Comparison of ENCODE assay signal across 35 cellular contexts in the genomic region with DNA sequence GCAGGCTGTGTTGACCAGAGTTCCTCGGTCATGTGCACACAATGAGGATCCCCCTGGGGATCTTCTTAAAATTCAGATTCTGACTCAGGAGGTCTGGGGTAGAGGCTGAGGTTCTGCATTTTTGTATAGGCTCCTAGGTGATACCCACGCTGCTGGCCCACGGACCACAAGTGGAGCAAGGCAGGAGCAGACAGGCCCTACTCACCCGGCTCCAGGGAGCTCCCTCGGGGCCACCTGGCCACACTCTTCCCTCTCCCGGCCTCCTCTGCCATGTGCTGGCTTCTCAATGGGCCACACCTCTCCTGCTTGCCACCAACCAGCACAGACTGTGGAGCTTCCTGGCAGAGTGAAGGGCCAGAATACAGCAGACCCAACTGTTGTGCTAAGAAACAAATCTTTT. TPM values are rescaled to one million over a fixed set of nuclear protein-coding genes. Genes with fewer than 3 reads are reported as not detected.
"Had no signal": no experiment of that assay in that cellular context is flagged by ENCODE, and none has a peak within 500 bp of the region (broad histone marks: within the 10 kb centered on the region; RNA-seq: fewer than 3 reads in every experiment).

No MANE protein-coding gene starts in this region.

- ATAC-seq: activated CD4-positive, alpha-beta T cell treated with anti-CD3 and anti-CD28 coated beads for 36 hours; activated CD8-positive, alpha-beta memory T cell treated with anti-CD3 and anti-CD28 coated beads, Interleukin-2, amount 10 ng/mL, durations not matched to agents 7 days and 5 days; activated CD8-positive, alpha-beta T cell treated with anti-CD3 and anti-CD28 coated beads, Interleukin-2, amount 10 ng/mL, durations not matched to agents 7 days and 5 days; activated T-helper 17 cell treated with anti-CD3 and anti-CD28 coated beads, Interleukin-2, amount 50 U/mL, for 72 hours; body of pancreas; gastroesophageal sphincter; heart right ventricle had no signal

- H3K27ac Mint-ChIP-seq: activated CD4-positive, alpha-beta memory T cell treated with anti-CD3 and anti-CD28 coated beads for 36 hours; activated CD4-positive, alpha-beta T cell treated with anti-CD3 and anti-CD28 coated beads for 36 hours; activated CD4-positive, alpha-beta T cell treated with anti-CD3 and anti-CD28 coated beads, Interleukin-2, amount 10 ng/mL, durations not matched to agents 24 days and 14 days; activated CD8-positive, alpha-beta memory T cell treated with anti-CD3 and anti-CD28 coated beads, Interleukin-2, amount 10 ng/mL, durations not matched to agents 7 days and 5 days; activated CD8-positive, alpha-beta T cell treated with anti-CD3 and anti-CD28 coated beads, Interleukin-2, amount 10 ng/mL, durations not matched to agents 7 days and 5 days; activated T-helper 17 cell treated with anti-CD3 and anti-CD28 coated beads, Interleukin-2, amount 50 U/mL, for 72 hours had no signal

- H3K36me3 ChIP-seq: adrenal gland, colonic mucosa, esophagus squamous epithelium, gastroesophageal sphincter, heart right ventricle had no signal

- H3K4me3 Mint-ChIP-seq: activated CD4-positive, alpha-beta memory T cell treated with anti-CD3 and anti-CD28 coated beads for 36 hours; activated CD4-positive, alpha-beta T cell treated with anti-CD3 and anti-CD28 coated beads for 36 hours; activated CD4-positive, alpha-beta T cell treated with anti-CD3 and anti-CD28 coated beads, Interleukin-2, amount 10 ng/mL, durations not matched to agents 24 days and 14 days; activated CD8-positive, alpha-beta memory T cell treated with anti-CD3 and anti-CD28 coated beads, Interleukin-2, amount 10 ng/mL, durations not matched to agents 7 days and 5 days; activated CD8-positive, alpha-beta T cell treated with anti-CD3 and anti-CD28 coated beads, Interleukin-2, amount 10 ng/mL, durations not matched to agents 7 days and 5 days; activated naive CD4-positive, alpha-beta T cell treated with anti-CD3 and anti-CD28 coated beads, Interleukin-2, amount 50 U/mL, for 24 hours; activated T-helper 17 cell treated with anti-CD3 and anti-CD28 coated beads, Interleukin-2, amount 50 U/mL, for 72 hours had no signal

- H3K9me3 ChIP-seq: adrenal gland, body of pancreas, colonic mucosa, esophagus squamous epithelium, gastroesophageal sphincter, heart right ventricle had no signal

- H3K4me1 ChIP-seq: colonic mucosa had no signal

- DNase-seq: activated CD4-positive, alpha-beta memory T cell treated with anti-CD3 and anti-CD28 coated beads for 36 hours; activated CD4-positive, alpha-beta T cell treated with anti-CD3 and anti-CD28 coated beads for 36 hours; activated CD4-positive, alpha-beta T cell treated with anti-CD3 and anti-CD28 coated beads, Interleukin-2, amount 10 ng/mL, durations not matched to agents 24 days and 14 days; activated CD4-positive, CD25-positive, alpha-beta regulatory T cell; activated CD4-positive, CD25-positive, alpha-beta regulatory T cell treated with anti-CD3 and anti-CD28 coated beads, Interleukin-2, amount 50 U/mL, for 72 hours; activated CD8-positive, alpha-beta memory T cell treated with anti-CD3 and anti-CD28 coated beads, Interleukin-2, amount 10 ng/mL, durations not matched to agents 7 days and 5 days; activated CD8-positive, alpha-beta memory T cell treated with anti-CD3 and anti-CD28 coated beads, Interleukin-2, amount 50 U/mL, for 4 hours; activated CD8-positive, alpha-beta T cell treated with anti-CD3 and anti-CD28 coated beads, Interleukin-2, amount 10 ng/mL, durations not matched to agents 7 days and 5 days; activated effector memory CD4-positive, alpha-beta T cell treated with Interleukin-2 at 50 U/mL for 16 hours; activated gamma-delta T cell treated with Interleukin-2 at 50 U/mL for 16 hours; activated naive CD4-positive, alpha-beta T cell treated with Interleukin-2 at 50 U/mL for 16 hours; activated T-cell treated with anti-CD3 and anti-CD28 coated beads, Interleukin-2, amount 50 U/mL, for 1 hour; adrenal gland; amygdala; aorta; body of pancreas; caudate nucleus; colonic mucosa; effector CD8-positive, alpha-beta T cell; esophagus squamous epithelium; foreskin melanocyte; heart right ventricle; T-helper 1 cell; T-helper 2 cell had no signal

- H3K4me3 ChIP-seq: adrenal gland, body of pancreas, colonic mucosa, esophagus squamous epithelium, gastroesophageal sphincter, heart right ventricle had no signal

- H3K4me1 Mint-ChIP-seq: activated CD8-positive, alpha-beta memory T cell treated with anti-CD3 and anti-CD28 coated beads, Interleukin-2, amount 10 ng/mL, durations not matched to agents 7 days and 5 days had no signal

- H3K27ac ChIP-seq: adrenal gland, body of pancreas, colonic mucosa, epithelial cell of prostate, esophagus squamous epithelium, gastroesophageal sphincter, heart right ventricle had no signal

- H3K27me3 Mint-ChIP-seq: activated CD4-positive, alpha-beta memory T cell treated with anti-CD3 and anti-CD28 coated beads for 36 hours; activated CD4-positive, alpha-beta T cell treated with anti-CD3 and anti-CD28 coated beads for 36 hours; activated CD4-positive, alpha-beta T cell treated with anti-CD3 and anti-CD28 coated beads, Interleukin-2, amount 10 ng/mL, durations not matched to agents 24 days and 14 days; activated CD8-positive, alpha-beta memory T cell treated with anti-CD3 and anti-CD28 coated beads, Interleukin-2, amount 10 ng/mL, durations not matched to agents 7 days and 5 days; activated naive CD4-positive, alpha-beta T cell treated with anti-CD3 and anti-CD28 coated beads, Interleukin-2, amount 50 U/mL, for 24 hours; activated T-helper 17 cell treated with anti-CD3 and anti-CD28 coated beads, Interleukin-2, amount 50 U/mL, for 72 hours had no signal

- H3K36me3 Mint-ChIP-seq: activated CD4-positive, alpha-beta memory T cell treated with anti-CD3 and anti-CD28 coated beads for 36 hours; activated CD8-positive, alpha-beta memory T cell treated with anti-CD3 and anti-CD28 coated beads, Interleukin-2, amount 10 ng/mL, durations not matched to agents 7 days and 5 days; activated naive CD4-positive, alpha-beta T cell treated with anti-CD3 and anti-CD28 coated beads, Interleukin-2, amount 50 U/mL, for 24 hours had no signal

- H3K27me3 ChIP-seq: adrenal gland, body of pancreas, colonic mucosa, esophagus squamous epithelium, gastroesophageal sphincter, heart right ventricle had no signal

- H3K9me3 Mint-ChIP-seq: activated CD4-positive, alpha-beta memory T cell treated with anti-CD3 and anti-CD28 coated beads for 36 hours; activated CD4-positive, alpha-beta T cell treated with anti-CD3 and anti-CD28 coated beads, Interleukin-2, amount 10 ng/mL, durations not matched to agents 24 days and 14 days; activated naive CD4-positive, alpha-beta T cell treated with anti-CD3 and anti-CD28 coated beads, Interleukin-2, amount 50 U/mL, for 24 hours; activated T-helper 17 cell treated with anti-CD3 and anti-CD28 coated beads, Interleukin-2, amount 50 U/mL, for 72 hours had no signal

RNA-seq across cellular contexts. Expression of gene GP9, which starts 23.9 kb away (rescaled TPM):
- total RNA-seq: activated CD4-positive, alpha-beta memory T cell treated with anti-CD3 and anti-CD28 coated beads for 36 hours; activated CD4-positive, alpha-beta T cell treated with anti-CD3 and anti-CD28 coated beads for 36 hours; activated CD4-positive, alpha-beta T cell treated with anti-CD3 and anti-CD28 coated beads, Interleukin-2, amount 10 ng/mL, durations not matched to agents 24 days and 14 days; activated CD8-positive, alpha-beta memory T cell treated with anti-CD3 and anti-CD28 coated beads for 36 hours; activated CD8-positive, alpha-beta memory T cell treated with anti-CD3 and anti-CD28 coated beads, Interleukin-2, amount 10 ng/mL, durations not matched to agents 7 days and 5 days; activated CD8-positive, alpha-beta T cell treated with anti-CD3 and anti-CD28 coated beads, Interleukin-2, amount 10 ng/mL, durations not matched to agents 7 days and 5 days; activated T-helper 17 cell treated with anti-CD3 and anti-CD28 coated beads, Interleukin-2, amount 50 U/mL, for 72 hours; adrenal gland; aorta; body of pancreas; dermis microvascular lymphatic vessel endothelial cell; endothelial cell of umbilical vein; esophagus squamous epithelium; fibroblast of lung; fibroblast of villous mesenchyme; gastroesophageal sphincter; glomerular endothelial cell; heart right ventricle had no signal
- polyA plus RNA-seq: aorta, endothelial cell of umbilical vein, esophagus, fibroblast of lung had no signal
